In genomic region chr18:59699750-59700534, GRCh38 we compare ENCODE assay signal across 22 cellular contexts. TPM values are rescaled to one million over a fixed set of nuclear protein-coding genes. Genes with fewer than 3 reads are reported as not detected.
DNase-seq lines count a peak whose midpoint lies in the region; ATAC-seq and TF ChIP-seq lines count a peak whose summit lies in the region.
"Had no signal": no experiment of that assay in that cellular context is flagged by ENCODE, and none has a peak within 500 bp of the region (broad histone marks: within the 10 kb centered on the region; RNA-seq: fewer than 3 reads in every experiment).

No MANE protein-coding gene starts in this region.

- peak; percentile 10; the same call in 1 of the 2 replicates for TF ChIP-seq RAD21 in SK-N-SH (IDR thresholded peaks at IDR 0.05; ENCODE audit: low read length)

- CTCF ChIA-PET in SK-N-SH (lab: Yijun Ruan, JAX): interaction anchor here (0.7 to 1.4 kb wide), 3 partner anchors 8 to 297 kb away, joined by 3 to 4 read pairs (median 4); no protein-coding TSS in a partner anchor

- H3K36me3 ChIP-seq in SK-N-SH (replicated peaks in 1 of 2; ENCODE audit: control insufficient read depth in 1 of 2, insufficient read depth in 2 of 2, low read length in 1 of 2): no peaks in the 10 kb centered on the region
- H3K36me3 ChIP-seq in sigmoid colon: no peaks in the 10 kb centered on the region
- H3K36me3 ChIP-seq: brain microvascular endothelial cell, ovary, SJCRH30, tibial nerve had no signal

- no peak for TF ChIP-seq POLR2A in sigmoid colon (IDR thresholded peaks at IDR 0.05)

- peaks cover 2% of the 10 kb centered on the region; the same call in 1 of the 2 replicates for H3K27me3 Mint-ChIP-seq in HFFc6 (ENCODE audit: insufficient read depth)
- peaks cover 46% of the 10 kb centered on the region for H3K27me3 Mint-ChIP-seq in stimulated activated memory B cell treated with anti-CD40 and anti-IgM and Interleukin-4, amounts not matched to agents 10 μg/mL and 1 μg/mL and 100 μg/mL, for 72 hours

- peak overlapping the region; percentile 76 for H3K27ac Mint-ChIP-seq in HFFc6
- H3K27ac Mint-ChIP-seq in stimulated activated memory B cell treated with anti-CD40 and anti-IgM and Interleukin-4, amounts not matched to agents 10 μg/mL and 1 μg/mL and 100 μg/mL, for 72 hours: no peak overlapping the region
- H3K27ac Mint-ChIP-seq: activated naive CD8-positive, alpha-beta T cell treated with anti-CD3 and anti-CD28 coated beads, Interleukin-2, amount 50 U/mL, for 24 hours; naive thymus-derived CD4-positive, alpha-beta T cell; stimulated activated naive CD8-positive, alpha-beta T cell treated with anti-CD3 and anti-CD28 coated beads, Interleukin-15, Interleukin-2, amounts not matched to agents 100 ng/mL and 50 ng/mL, for 24 hours; T-helper 1 cell treated with Interleukin-12 subunit alpha and Interleukin-12 subunit beta and Interleukin-4 antibody, amounts not matched to agents 30 μg/mL and 1 μg/mL, for 36 hours had no signal

- POLR2A ChIA-PET in SK-N-SH (lab: Yijun Ruan, JAX): no interaction called here

- H3K4me3 ChIP-seq in SK-N-SH (ENCODE audit: low read depth in 2 of 2, low read length in 1 of 2): no peak overlapping the region
- H3K4me3 ChIP-seq in sigmoid colon: peak overlapping the region in 1 of 4 donors; percentile 19
- H3K4me3 ChIP-seq: ovary, PC-9, SJCRH30, tibial nerve had no signal

- WGBS in SK-N-SH (ENCODE audit: low lambda C conversion rate): 67% methylated on average over 7 of the region's 8 CpGs
- 91% methylated on average over 8 of the region's 8 CpGs for WGBS in sigmoid colon, 2 donors

- no peaks in the 10 kb centered on the region for H3K27me3 ChIP-seq in SK-N-SH (ENCODE audit: insufficient read depth)
- no peaks in the 10 kb centered on the region for H3K27me3 ChIP-seq in foreskin keratinocyte
- peaks cover 0 to 17% (median 0%) of the 10 kb centered on the region in 3 donors for H3K27me3 ChIP-seq in sigmoid colon
- H3K27me3 ChIP-seq: brain microvascular endothelial cell, ovary, SJCRH30 had no signal

- H3K27ac ChIP-seq in SK-N-SH (ENCODE audit: low read depth in 2 of 2, low read length in 1 of 2): peak overlapping the region in 1 of 2 experiments; percentile 85; a peak in 2 of 4 replicates
- H3K27ac ChIP-seq in foreskin keratinocyte: peak overlapping the region; percentile 98
- H3K27ac ChIP-seq in sigmoid colon: peak overlapping the region in 3 of 4 donors; percentile 85 to 89 (median 86)
- H3K27ac ChIP-seq: brain microvascular endothelial cell, PC-9, SJCRH30, tibial nerve had no signal

- no peaks in the 10 kb centered on the region for H3K9me2 ChIP-seq in SK-N-SH

- peaks cover 12% of the 10 kb centered on the region for H3K36me3 Mint-ChIP-seq in HFFc6 (ENCODE audit: low read depth)
- H3K36me3 Mint-ChIP-seq in stimulated activated memory B cell treated with anti-CD40 and anti-IgM and Interleukin-4, amounts not matched to agents 10 μg/mL and 1 μg/mL and 100 μg/mL, for 72 hours: no peaks in the 10 kb centered on the region

- H3K79me2 ChIP-seq in SK-N-SH (ENCODE audit: insufficient read depth): 0 out of 2 replicates have a peak, but pooled peaks cover 3% of the 10 kb centered on the region

- peaks cover 70% of the 10 kb centered on the region for H3K4me1 Mint-ChIP-seq in HFFc6 (ENCODE audit: low read depth)
- peaks cover 20% of the 10 kb centered on the region for H3K4me1 Mint-ChIP-seq in stimulated activated memory B cell treated with anti-CD40 and anti-IgM and Interleukin-4, amounts not matched to agents 10 μg/mL and 1 μg/mL and 100 μg/mL, for 72 hours

- no peak overlapping the region for H3K9ac ChIP-seq in SK-N-SH

- H3K4me1 ChIP-seq in SK-N-SH (ENCODE audit: control insufficient read depth in 1 of 2, insufficient read depth in 2 of 2, low read depth in 1 of 2, low read length in 1 of 2) (peaks cover 0 to 16% of the 10 kb centered on the region in 2 experiments; a peak in 2 of 4 replicates), foreskin keratinocyte (peaks cover 35% of the 10 kb centered on the region), sigmoid colon (peaks cover 0 to 62% (median 48%) of the 10 kb centered on the region in 4 donors)
- H3K4me1 ChIP-seq: SJCRH30 had no signal

- no peaks in the 10 kb centered on the region for H4K20me1 ChIP-seq in SK-N-SH (ENCODE audit: insufficient read depth)

- no peaks in the 10 kb centered on the region for H3K9me3 ChIP-seq in SK-N-SH
- no peaks in the 10 kb centered on the region for H3K9me3 ChIP-seq in sigmoid colon
- H3K9me3 ChIP-seq: ovary, SJCRH30, tibial nerve had no signal

- H3K4me2 ChIP-seq in SK-N-SH: no peak overlapping the region
- H3K4me2 ChIP-seq: PC-9 had no signal

- peak; percentile 52 for ATAC-seq in foreskin keratinocyte
- no peak for ATAC-seq in stimulated activated memory B cell treated with anti-CD40 and anti-IgM and Interleukin-4, amounts not matched to agents 10 μg/mL and 1 μg/mL and 100 μg/mL, for 72 hours
- ATAC-seq: activated naive CD8-positive, alpha-beta T cell treated with anti-CD3 and anti-CD28 coated beads, Interleukin-2, amount 50 U/mL, for 24 hours; naive thymus-derived CD4-positive, alpha-beta T cell had no signal

- DNase-seq in HFFc6: no peak
- DNase-seq in SK-N-SH: peak; percentile 74
- DNase-seq in foreskin keratinocyte: peak; percentile 67 to 83
- DNase-seq in sigmoid colon: no peak
- no peak for DNase-seq in stimulated activated CD4-positive, alpha-beta T cell treated with anti-CD3 and anti-CD28 coated beads, Interleukin-2, amount 100 ng/mL, for 24 hours
- no peak for DNase-seq in AG20443 (ENCODE audit: low spot score)
- DNase-seq: activated CD8-positive, alpha-beta memory T cell treated with anti-CD3 and anti-CD28 coated beads, Interleukin-2, amount 50 U/mL, for 4 hours; activated naive CD8-positive, alpha-beta T cell treated with anti-CD3 and anti-CD28 coated beads, Interleukin-2, amount 50 U/mL, for 24 hours; AML-193; brain microvascular endothelial cell; cortex of kidney; DMS79 treated with DMSO at 0.1 percent for 48 hours; kidney; naive thymus-derived CD4-positive, alpha-beta T cell; NCI-H748 treated with DMSO at 0.1 percent for 48 hours; PC-9; SJCRH30 had no signal

- intact Hi-C loops in sigmoid colon (cut with DNase I): loop anchor here (5.0 to 10.0 kb wide), 5 partner anchors 48 to 345 kb away; partner anchors contain the start of gene LMAN1

- H3K9me3 Mint-ChIP-seq in HFFc6: no peaks in the 10 kb centered on the region
- H3K9me3 Mint-ChIP-seq in stimulated activated memory B cell treated with anti-CD40 and anti-IgM and Interleukin-4, amounts not matched to agents 10 μg/mL and 1 μg/mL and 100 μg/mL, for 72 hours: no peaks in the 10 kb centered on the region
- H3K9me3 Mint-ChIP-seq: activated naive CD8-positive, alpha-beta T cell treated with anti-CD3 and anti-CD28 coated beads, Interleukin-2, amount 50 U/mL, for 24 hours; stimulated activated naive CD8-positive, alpha-beta T cell treated with anti-CD3 and anti-CD28 coated beads, Interleukin-15, Interleukin-2, amounts not matched to agents 100 ng/mL and 50 ng/mL, for 24 hours; T-helper 1 cell treated with Interleukin-12 subunit alpha and Interleukin-12 subunit beta and Interleukin-4 antibody, amounts not matched to agents 30 μg/mL and 1 μg/mL, for 36 hours had no signal

- peak in 1 of 2 experiments; percentile 66; a peak in 2 of 4 replicates for TF ChIP-seq EP300 in SK-N-SH (IDR thresholded peaks at IDR 0.05; ENCODE audit: borderline replicate concordance in 1 of 2, low read depth in 1 of 2, low read length in 1 of 2)
- TF ChIP-seq EP300 in sigmoid colon (IDR thresholded peaks at IDR 0.05): no peak

- TF ChIP-seq CTCF in HFFc6 (IDR thresholded peaks at IDR 0.05) (no peak), SK-N-SH (IDR thresholded peaks at IDR 0.05) (no peak), foreskin keratinocyte (conservative IDR thresholded peaks at IDR 0.05) (peak; percentile 9), sigmoid colon (IDR thresholded peaks at IDR 0.05) (no peak)

- H2AFZ ChIP-seq in SK-N-SH (ENCODE audit: low read depth): peak overlapping the region; percentile 25; the same call in 1 of the 2 replicates
- H2AFZ ChIP-seq: PC-9 had no signal

- H3F3A ChIP-seq in SK-N-SH (replicated peaks; ENCODE audit: insufficient read depth): peaks cover 9% of the 10 kb centered on the region

- H3K4me3 Mint-ChIP-seq in HFFc6: peak overlapping the region; percentile 80; the same call in 1 of the 2 replicates
- no peak overlapping the region for H3K4me3 Mint-ChIP-seq in stimulated activated memory B cell treated with anti-CD40 and anti-IgM and Interleukin-4, amounts not matched to agents 10 μg/mL and 1 μg/mL and 100 μg/mL, for 72 hours
- H3K4me3 Mint-ChIP-seq: activated naive CD8-positive, alpha-beta T cell treated with anti-CD3 and anti-CD28 coated beads, Interleukin-2, amount 50 U/mL, for 24 hours; naive thymus-derived CD4-positive, alpha-beta T cell; stimulated activated naive CD8-positive, alpha-beta T cell treated with anti-CD3 and anti-CD28 coated beads, Interleukin-15, Interleukin-2, amounts not matched to agents 100 ng/mL and 50 ng/mL, for 24 hours; T-helper 1 cell treated with Interleukin-12 subunit alpha and Interleukin-12 subunit beta and Interleukin-4 antibody, amounts not matched to agents 30 μg/mL and 1 μg/mL, for 36 hours had no signal

TF ChIP-seq in SK-N-SH, 30 proteins besides CTCF, POLR2A, EP300 and RAD21 (continues in another document):
- TF ChIP-seq POLR2AphosphoS5 (IDR thresholded peaks at IDR 0.05; ENCODE audit: low read depth, low read length) (0 out of 2 replicates have a peak, but pooled peaks have one; percentile 38), GATA2 (CRISPR knock-in tag; IDR thresholded peaks at IDR 0.05) (peak; percentile 90), CHD2 (IDR thresholded peaks at IDR 0.05; ENCODE audit: low read length, partially characterized antibody) (peak; percentile 44), RCOR1 (IDR thresholded peaks at IDR 0.05; ENCODE audit: low read length) (peak; percentile 89)

RNA-seq across cellular contexts. Expression of gene CCBE1, which starts 2.7 kb away (rescaled TPM):
- 100 to 1,000 TPM; 161 to 223 (median 206) TPM for total RNA-seq in HFFc6 (2021; fragmentation: NEBNext Ultra II Directional; extraction: Animal tissue kit (Norgen Biotek cat#: 25700))
- polyA plus RNA-seq in SK-N-SH (2012; rRNA removed) (5.0 and 7.3 TPM in 2 replicates), foreskin keratinocyte (17.2 and 31.3 TPM in 2 replicates), sigmoid colon (1 to 10 TPM in 1 of 3 donors, under 1 TPM in 2; 0.23 to 2.4 (median 0.60) TPM)
- 3.4 and 7.4 TPM in 2 replicates for polyA plus RNA-seq in SK-N-SH (2012; cell fraction: cytosol; rRNA removed)
- polyA plus RNA-seq in SK-N-SH (2012; cell fraction: nucleus; rRNA removed): 6.0 and 6.7 TPM in 2 replicates
- total RNA-seq in foreskin keratinocyte (24.7 and 39.0 TPM in 2 replicates), sigmoid colon (10 to 100 TPM; 38.9 to 61.1 (median 48.9) TPM)
- total RNA-seq: naive thymus-derived CD4-positive, alpha-beta T cell; SJCRH30 had no signal
- polyA plus RNA-seq: naive thymus-derived CD4-positive, alpha-beta T cell had no signal

Comparison
In these comparisons a context has a peak if more than half of its experiments do, and no peak if none do; other contexts are left out.
1. DNase-seq: peak in SK-N-SH (single experiment) and foreskin keratinocyte (2 of 2); none in HFFc6 (single experiment), sigmoid colon (single experiment), stimulated activated CD4-positive, alpha-beta T cell treated with anti-CD3 and anti-CD28 coated beads, Interleukin-2, amount 100 ng/mL, for 24 hours (0 of 2) and AG20443 (single experiment).